ENCODE assay signal across 10 cellular contexts in the genomic region with DNA sequence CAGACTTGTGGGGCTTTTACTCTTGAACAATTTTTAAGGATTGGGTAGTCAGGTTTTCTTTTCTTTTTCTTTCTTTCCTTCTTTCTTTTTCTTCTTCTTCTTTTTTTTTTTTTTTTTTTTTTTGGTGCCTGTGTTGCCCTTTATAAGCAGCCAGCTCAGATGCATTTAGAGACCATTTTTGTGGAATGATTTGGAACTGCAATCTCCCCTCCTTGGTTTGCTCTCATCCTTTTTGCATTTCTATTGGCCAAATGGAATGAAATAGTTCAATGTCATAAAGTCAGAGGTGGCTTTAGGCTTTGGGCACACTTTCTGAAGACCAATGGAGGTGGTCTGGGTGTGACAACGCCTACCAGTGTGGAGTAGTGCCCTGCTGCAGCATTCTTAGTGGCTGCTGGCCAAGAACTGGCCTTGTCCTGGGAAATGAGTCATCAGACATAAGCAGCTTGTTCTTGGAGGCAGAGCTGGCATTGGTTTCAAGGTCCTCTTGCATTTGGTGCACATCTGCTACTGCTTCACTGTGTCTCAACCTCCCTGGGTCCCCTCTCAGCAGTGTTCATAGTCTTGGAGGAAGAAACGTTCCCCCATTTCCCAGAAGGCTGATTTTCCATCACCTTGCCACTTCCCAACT.
A peak's percentile ranks its signal among the peaks of the same experiment; 100 is the strongest.
DNase-seq lines count a peak whose midpoint lies in the region; ATAC-seq, FAIRE-seq and TF ChIP-seq lines count a peak whose summit lies in the region.
"Had no signal": no experiment of that assay in that cellular context is flagged by ENCODE, and none has a peak within 500 bp of the region (broad histone marks: within the 10 kb centered on the region; RNA-seq: fewer than 3 reads in every experiment).

No MANE protein-coding gene starts in this region.

- no peak for FAIRE-seq in urothelium cell line (lab: Jason Lieb, UNC)

- H3K27me3 ChIP-seq in right atrium auricular region = no peaks in the 10 kb centered on the region
- H3K27me3 ChIP-seq: BLaER1 treated with 17β-estradiol and CSF1 and Interleukin-3, amounts not matched to agents 10 nM and 100 nM had no signal

- peak overlapping the region; percentile 89 for H3K27ac Mint-ChIP-seq in activated CD4-positive, alpha-beta memory T cell treated with anti-CD3 and anti-CD28 coated beads for 36 hours
- no peak overlapping the region for H3K27ac Mint-ChIP-seq in activated CD4-positive, alpha-beta memory T cell treated with anti-CD3 and anti-CD28 coated beads, Interleukin-2, amount 10 ng/mL, durations not matched to agents 7 days and 5 days
- no peak overlapping the region for H3K27ac Mint-ChIP-seq in activated T-helper 17 cell treated with anti-CD3 and anti-CD28 coated beads, Interleukin-2, amount 50 U/mL, for 72 hours
- H3K27ac Mint-ChIP-seq: IgD-negative memory B cell had no signal

- H3K36me3 Mint-ChIP-seq in activated CD4-positive, alpha-beta memory T cell treated with anti-CD3 and anti-CD28 coated beads for 36 hours = no peaks in the 10 kb centered on the region
- H3K36me3 Mint-ChIP-seq in activated CD4-positive, alpha-beta memory T cell treated with anti-CD3 and anti-CD28 coated beads, Interleukin-2, amount 10 ng/mL, durations not matched to agents 7 days and 5 days (ENCODE audit: low read depth) = no peaks in the 10 kb centered on the region
- no peaks in the 10 kb centered on the region for H3K36me3 Mint-ChIP-seq in activated T-helper 17 cell treated with anti-CD3 and anti-CD28 coated beads, Interleukin-2, amount 50 U/mL, for 72 hours (ENCODE audit: low read depth)
- H3K36me3 Mint-ChIP-seq: IgD-negative memory B cell had no signal

- H3K9me3 Mint-ChIP-seq in activated CD4-positive, alpha-beta memory T cell treated with anti-CD3 and anti-CD28 coated beads for 36 hours = no peaks in the 10 kb centered on the region
- no peaks in the 10 kb centered on the region for H3K9me3 Mint-ChIP-seq in activated CD4-positive, alpha-beta memory T cell treated with anti-CD3 and anti-CD28 coated beads, Interleukin-2, amount 10 ng/mL, durations not matched to agents 7 days and 5 days
- no peaks in the 10 kb centered on the region for H3K9me3 Mint-ChIP-seq in activated T-helper 17 cell treated with anti-CD3 and anti-CD28 coated beads, Interleukin-2, amount 50 U/mL, for 72 hours
- H3K9me3 Mint-ChIP-seq: IgD-negative memory B cell had no signal

- peak; percentile 11 for DNase-seq in activated CD4-positive, alpha-beta memory T cell treated with anti-CD3 and anti-CD28 coated beads for 36 hours
- no peak for DNase-seq in activated CD4-positive, alpha-beta memory T cell treated with anti-CD3 and anti-CD28 coated beads, Interleukin-2, amount 10 ng/mL, durations not matched to agents 7 days and 5 days
- DNase-seq in right atrium auricular region (ENCODE audit: low spot score) = peak; percentile 68
- peak; percentile 29 for DNase-seq in urothelium cell line (ENCODE audit: low spot score)
- DNase-seq in KBM-7 = no peak
- no peak for DNase-seq in erythroblast (lab: John Stamatoyannopoulos, UW)
- no peak for DNase-seq in GM10248 (ENCODE audit: extremely low spot score)

- CTCF ChIA-PET in activated CD4-positive, alpha-beta memory T cell treated with anti-CD3 and anti-CD28 coated beads for 36 hours (lab: Charles Lee) = interaction anchor here (1.1 to 1.9 kb wide), 3 partner anchors 10 to 531 kb away, joined by 3 to 6 read pairs (median 4); no protein-coding TSS in a partner anchor
- CTCF ChIA-PET in activated CD4-positive, alpha-beta memory T cell treated with anti-CD3 and anti-CD28 coated beads, Interleukin-2, amount 10 ng/mL, durations not matched to agents 7 days and 5 days (lab: Charles Lee) = interaction anchor here (0.9 to 3.5 kb wide), 6 partner anchors 12 to 784 kb away, joined by 3 to 13 read pairs (median 4); no protein-coding TSS in a partner anchor
- CTCF ChIA-PET in GM10248 (lab: Yijun Ruan, JAX) = interaction anchor here (0.9 to 3.3 kb wide), 7 partner anchors 11 to 787 kb away, joined by 3 to 18 read pairs (median 3); no protein-coding TSS in a partner anchor

- H3K4me1 ChIP-seq in right atrium auricular region = no peaks in the 10 kb centered on the region

- ATAC-seq in activated T-helper 17 cell treated with anti-CD3 and anti-CD28 coated beads, Interleukin-2, amount 50 U/mL, for 72 hours (replicated peaks) = no peak

- POLR2A ChIA-PET in activated CD4-positive, alpha-beta memory T cell treated with anti-CD3 and anti-CD28 coated beads for 36 hours (lab: Charles Lee) = no interaction called here
- POLR2A ChIA-PET in activated CD4-positive, alpha-beta memory T cell treated with anti-CD3 and anti-CD28 coated beads, Interleukin-2, amount 10 ng/mL, durations not matched to agents 7 days and 5 days (lab: Charles Lee) = no interaction called here
- POLR2A ChIA-PET in GM10248 (lab: Yijun Ruan, JAX) = no interaction called here

- no peak for TF ChIP-seq POLR2A in erythroblast (IDR thresholded peaks at IDR 0.05; ENCODE audit: low read length)

- intact Hi-C loops in activated CD4-positive, alpha-beta memory T cell treated with anti-CD3 and anti-CD28 coated beads for 36 hours (cut with micrococcal nuclease) = loop anchor here (5.0 to 10.0 kb wide), 3 partner anchors 51 to 714 kb away; no protein-coding TSS in a partner anchor

- no peak overlapping the region for H3K27ac ChIP-seq in right atrium auricular region
- H3K27ac ChIP-seq: BLaER1 treated with 17β-estradiol and CSF1 and Interleukin-3, amounts not matched to agents 10 nM and 100 nM had no signal

- no peaks in the 10 kb centered on the region for H3K27me3 Mint-ChIP-seq in activated CD4-positive, alpha-beta memory T cell treated with anti-CD3 and anti-CD28 coated beads for 36 hours
- H3K27me3 Mint-ChIP-seq in activated CD4-positive, alpha-beta memory T cell treated with anti-CD3 and anti-CD28 coated beads, Interleukin-2, amount 10 ng/mL, durations not matched to agents 7 days and 5 days = no peaks in the 10 kb centered on the region
- H3K27me3 Mint-ChIP-seq in activated T-helper 17 cell treated with anti-CD3 and anti-CD28 coated beads, Interleukin-2, amount 50 U/mL, for 72 hours = no peaks in the 10 kb centered on the region
- H3K27me3 Mint-ChIP-seq: IgD-negative memory B cell had no signal

- H3K4me1 Mint-ChIP-seq in activated CD4-positive, alpha-beta memory T cell treated with anti-CD3 and anti-CD28 coated beads for 36 hours (ENCODE audit: low read depth) = peaks cover 26% of the 10 kb centered on the region
- peaks cover 12% of the 10 kb centered on the region for H3K4me1 Mint-ChIP-seq in activated CD4-positive, alpha-beta memory T cell treated with anti-CD3 and anti-CD28 coated beads, Interleukin-2, amount 10 ng/mL, durations not matched to agents 7 days and 5 days
- H3K4me1 Mint-ChIP-seq in activated T-helper 17 cell treated with anti-CD3 and anti-CD28 coated beads, Interleukin-2, amount 50 U/mL, for 72 hours = peaks cover 5% of the 10 kb centered on the region

- H3K9me3 ChIP-seq in right atrium auricular region = no peaks in the 10 kb centered on the region
- H3K9me3 ChIP-seq: BLaER1 treated with 17β-estradiol and CSF1 and Interleukin-3, amounts not matched to agents 10 nM and 100 nM had no signal

- TF ChIP-seq CTCF in right atrium auricular region (IDR thresholded peaks at IDR 0.05) (no peak), GM10248 (IDR thresholded peaks at IDR 0.05; ENCODE audit: control extremely low read depth, extremely low read depth, low read depth, missing control alignments) (no peak)

- no peaks in the 10 kb centered on the region for H3K36me3 ChIP-seq in right atrium auricular region
- H3K36me3 ChIP-seq: BLaER1 treated with 17β-estradiol and CSF1 and Interleukin-3, amounts not matched to agents 10 nM and 100 nM had no signal

- in situ Hi-C loops in KBM-7 (cut with MboI; ENCODE audit: low pct_unique_long_range_greater_than_20kb, low sequenced_read_pairs) = no loop called here

- peak overlapping the region; percentile 39 for H3K4me3 Mint-ChIP-seq in activated CD4-positive, alpha-beta memory T cell treated with anti-CD3 and anti-CD28 coated beads for 36 hours
- no peak overlapping the region for H3K4me3 Mint-ChIP-seq in activated CD4-positive, alpha-beta memory T cell treated with anti-CD3 and anti-CD28 coated beads, Interleukin-2, amount 10 ng/mL, durations not matched to agents 7 days and 5 days
- peak overlapping the region; percentile 43 for H3K4me3 Mint-ChIP-seq in activated T-helper 17 cell treated with anti-CD3 and anti-CD28 coated beads, Interleukin-2, amount 50 U/mL, for 72 hours
- H3K4me3 Mint-ChIP-seq: IgD-negative memory B cell had no signal

- H3K4me3 ChIP-seq in right atrium auricular region = no peak overlapping the region
- H3K4me3 ChIP-seq: BLaER1 treated with 17β-estradiol and CSF1 and Interleukin-3, amounts not matched to agents 10 nM and 100 nM had no signal

Comparison
In these comparisons a context has a peak if more than half of its experiments do, and no peak if none do; other contexts are left out.
1. DNase-seq: peak in activated CD4-positive, alpha-beta memory T cell treated with anti-CD3 and anti-CD28 coated beads for 36 hours (single experiment), right atrium auricular region (single experiment) and urothelium cell line (single experiment); none in activated CD4-positive, alpha-beta memory T cell treated with anti-CD3 and anti-CD28 coated beads, Interleukin-2, amount 10 ng/mL, durations not matched to agents 7 days and 5 days (single experiment), KBM-7 (single experiment), erythroblast (0 of 2) and GM10248 (single experiment).